In the genomic region with DNA sequence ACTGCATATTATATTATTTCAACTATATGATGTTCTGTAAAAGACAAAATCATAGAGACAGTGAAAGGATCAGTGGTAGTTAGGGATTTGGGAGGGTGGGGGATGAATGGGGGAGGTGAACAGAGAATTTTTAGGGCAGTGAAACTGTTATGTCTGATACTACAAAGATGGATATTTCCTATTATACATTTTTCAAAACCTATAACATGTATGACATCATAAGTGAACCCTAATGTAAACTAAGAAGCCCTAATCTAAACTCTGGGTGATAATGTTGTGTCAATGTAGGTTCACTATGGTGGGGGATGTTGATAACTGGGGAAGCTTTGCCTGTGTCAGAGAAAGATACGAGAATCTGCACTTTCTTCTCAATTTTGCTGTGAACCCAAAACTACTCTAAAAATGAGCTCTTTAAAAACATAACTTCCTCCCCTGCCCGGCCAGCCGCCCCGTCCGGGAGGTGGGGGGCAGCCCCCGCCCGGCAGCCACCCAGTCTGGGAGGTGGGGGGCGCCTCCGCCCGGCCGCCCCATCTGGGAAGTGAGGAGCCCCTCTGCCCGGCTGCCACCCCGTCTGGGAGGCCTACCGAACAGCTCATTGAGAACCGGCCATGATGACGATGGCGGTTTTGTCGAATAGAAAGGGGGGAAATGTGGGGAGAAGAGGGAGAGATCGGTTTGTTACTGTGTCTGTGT, we compare ENCODE assay signal across 27 cellular contexts.
"Had no signal": no experiment of that assay in that cellular context is flagged by ENCODE, and none has a peak within 500 bp of the region (broad histone marks: within the 10 kb centered on the region; RNA-seq: fewer than 3 reads in every experiment).

No MANE protein-coding gene starts in this region.

- H3K27ac ChIP-seq: colonic mucosa, coronary artery, dorsolateral prefrontal cortex, epithelial cell of prostate, esophagus muscularis mucosa, esophagus squamous epithelium, foreskin keratinocyte, gastrocnemius medialis, gastroesophageal sphincter, heart left ventricle, heart right ventricle had no signal

- H3K9me3 Mint-ChIP-seq: dendritic cell treated with granulocyte-macrophage colony-stimulating factor and Interleukin-4, amounts not matched to agents 40 ng/mL and 50 ng/mL, for 4 days; effector memory CD8-positive, alpha-beta T cell had no signal

- H3K27ac Mint-ChIP-seq: dendritic cell treated with granulocyte-macrophage colony-stimulating factor and Interleukin-4, amounts not matched to agents 40 ng/mL and 50 ng/mL, for 4 days; effector memory CD8-positive, alpha-beta T cell; endodermal cell had no signal

- ATAC-seq: effector memory CD8-positive, alpha-beta T cell; esophagus mucosa; foreskin keratinocyte; gastrocnemius medialis; gastroesophageal sphincter; heart left ventricle; heart right ventricle had no signal

- H3K4me1 Mint-ChIP-seq: endodermal cell had no signal

- FAIRE-seq: colon, endometrium, endothelial cell of umbilical vein had no signal

- H3K9me3 ChIP-seq: colonic mucosa, esophagus muscularis mucosa, esophagus squamous epithelium, gastrocnemius medialis, gastroesophageal sphincter, heart left ventricle had no signal

- H3K27me3 Mint-ChIP-seq: dendritic cell treated with granulocyte-macrophage colony-stimulating factor and Interleukin-4, amounts not matched to agents 40 ng/mL and 50 ng/mL, for 4 days had no signal

- H3K27me3 ChIP-seq: colonic mucosa, esophagus muscularis mucosa, esophagus squamous epithelium, foreskin keratinocyte, gastrocnemius medialis, gastroesophageal sphincter, heart left ventricle, heart right ventricle had no signal

- H3K4me3 Mint-ChIP-seq: dendritic cell treated with granulocyte-macrophage colony-stimulating factor and Interleukin-4, amounts not matched to agents 40 ng/mL and 50 ng/mL, for 4 days; effector memory CD8-positive, alpha-beta T cell; endodermal cell had no signal

- H3K36me3 ChIP-seq: colonic mucosa, esophagus muscularis mucosa, esophagus squamous epithelium, gastrocnemius medialis, gastroesophageal sphincter, heart left ventricle, heart right ventricle had no signal

- H3K4me3 ChIP-seq: colonic mucosa, coronary artery, dorsolateral prefrontal cortex, esophagus muscularis mucosa, esophagus squamous epithelium, gastrocnemius medialis, gastroesophageal sphincter, heart left ventricle, heart right ventricle had no signal

- DNase-seq: colonic mucosa; cortex of kidney; dermis blood vessel endothelial cell; dorsolateral prefrontal cortex; effector CD4-positive, alpha-beta T cell; effector CD8-positive, alpha-beta T cell; effector memory CD4-positive, alpha-beta T cell; effector memory CD8-positive, alpha-beta T cell; endodermal cell; erythroblast; esophagus squamous epithelium; foreskin fibroblast; foreskin keratinocyte; foreskin melanocyte; gastrocnemius medialis; head of caudate nucleus; heart left ventricle; heart right ventricle had no signal

- H3K4me1 ChIP-seq: colonic mucosa, esophagus muscularis mucosa, esophagus squamous epithelium, foreskin keratinocyte, gastrocnemius medialis, gastroesophageal sphincter, heart right ventricle had no signal
